ENCODE assay signal across 1 cellular context in the genomic region with DNA sequence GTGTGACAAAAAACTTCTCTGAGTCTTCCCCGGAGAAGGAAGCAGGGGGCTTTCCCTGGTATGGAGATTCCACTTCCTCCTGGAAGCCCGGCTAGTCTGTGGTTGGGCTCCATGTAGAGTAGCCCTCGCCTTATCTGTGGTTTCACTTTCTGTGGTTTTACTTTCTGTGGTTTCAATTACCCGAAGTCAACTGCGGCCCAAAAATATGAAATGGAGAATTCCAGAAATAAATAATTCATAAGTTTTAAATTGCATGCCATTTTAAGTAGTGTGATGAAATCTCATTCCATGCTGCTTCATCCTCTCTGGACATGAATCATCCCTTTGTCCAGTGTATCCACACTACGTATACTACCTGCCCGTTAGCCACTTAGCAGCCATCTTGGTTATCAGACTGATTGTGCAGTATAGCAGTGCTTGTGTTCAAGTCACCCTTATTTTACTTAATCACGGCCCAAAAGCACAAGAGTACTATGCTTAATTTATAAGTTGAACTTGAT.
TF ChIP-seq lines count a peak whose summit lies in the region.

No MANE protein-coding gene starts in this region.

TF ChIP-seq in K562, 482 proteins besides CTCF, POLR2A, EP300 and RAD21 (continued from another document and continues in another):
- TF ChIP-seq HOMEZ (CRISPR knock-in tag; IDR thresholded peaks at IDR 0.05) (no peak), MCM2 (IDR thresholded peaks at IDR 0.05; ENCODE audit: low read depth) (no peak), ZNF316 (IDR thresholded peaks at IDR 0.05) (no peak), MAFG (tag; conservative IDR thresholded peaks at IDR 0.05) (0 out of 2 replicates have a peak, but pooled peaks have one; percentile 17), KLF13 (tag; IDR thresholded peaks at IDR 0.05; ENCODE audit: borderline replicate concordance, low read depth) (no peak), STAT5A (IDR thresholded peaks at IDR 0.05; ENCODE audit: borderline replicate concordance, low read length) (no peak), TCFL5 (CRISPR knock-in tag; conservative IDR thresholded peaks at IDR 0.05) (0 out of 2 replicates have a peak, but pooled peaks have one; percentile 41), ZNF766 (CRISPR knock-in tag; conservative IDR thresholded peaks at IDR 0.05) (peak; percentile 88; the same call in 1 of the 2 replicates), PHF21A (IDR thresholded peaks at IDR 0.05; ENCODE audit: borderline replicate concordance, low read depth) (no peak), SUPT5H (IDR thresholded peaks at IDR 0.05) (no peak), CXXC5 (CRISPR knock-in tag; IDR thresholded peaks at IDR 0.05) (peak; percentile 48; the same call in 1 of the 2 replicates), ZNF76 (CRISPR knock-in tag; IDR thresholded peaks at IDR 0.05; ENCODE audit: borderline replicate concordance) (peak; percentile 86), MED1 (CRISPR knock-in tag; IDR thresholded peaks at IDR 0.05; ENCODE audit: borderline replicate concordance) (no peak), CHD7 (IDR thresholded peaks at IDR 0.05; ENCODE audit: low read depth, low read length) (no peak), TBP (optimal IDR thresholded peaks at IDR 0.05; ENCODE audit: low read depth, low read length) (no peak), RCOR1 (IDR thresholded peaks at IDR 0.05; ENCODE audit: borderline replicate concordance in 1 of 2, low read depth in 2 of 2, low read length in 2 of 2) (no peak), ZBTB40 (IDR thresholded peaks at IDR 0.05) (no peak), ZBTB40 (CRISPR knock-in tag; IDR thresholded peaks at IDR 0.05) (no peak), SNIP1 (IDR thresholded peaks at IDR 0.05; ENCODE audit: low read depth) (no peak), MTA2 (IDR thresholded peaks at IDR 0.05; ENCODE audit: low read depth) (no peak), SRSF9 (IDR thresholded peaks at IDR 0.05; ENCODE audit: borderline replicate concordance, low read depth, low read length) (no peak), ZNF124 (CRISPR knock-in tag; IDR thresholded peaks at IDR 0.05) (no peak), CREBBP (IDR thresholded peaks at IDR 0.05; ENCODE audit: low read depth, low read length) (no peak), MAZ (CRISPR knock-in tag; conservative IDR thresholded peaks at IDR 0.05 in 1 of 2, IDR thresholded peaks at IDR 0.05 in 1 of 2) (peak in 1 of 2 experiments; percentile 92; a peak in 2 of 4 replicates), ZNF584 (CRISPR knock-in tag; IDR thresholded peaks at IDR 0.05; ENCODE audit: low read depth) (peak; percentile 83; the same call in 1 of the 2 replicates), HOXB6 (CRISPR knock-in tag; IDR thresholded peaks at IDR 0.05; ENCODE audit: borderline replicate concordance) (no peak), ZNF79 (CRISPR knock-in tag; IDR thresholded peaks at IDR 0.05; ENCODE audit: low read depth) (peak; percentile 89), NR2F6 (CRISPR knock-in tag; IDR thresholded peaks at IDR 0.05) (no peak), SMARCA4 (IDR thresholded peaks at IDR 0.05) (no peak; the same call in 1 of the 2 replicates), PURB (CRISPR knock-in tag; IDR thresholded peaks at IDR 0.05; ENCODE audit: low read depth) (no peak)
- TF ChIP-seq, protein P1, sequence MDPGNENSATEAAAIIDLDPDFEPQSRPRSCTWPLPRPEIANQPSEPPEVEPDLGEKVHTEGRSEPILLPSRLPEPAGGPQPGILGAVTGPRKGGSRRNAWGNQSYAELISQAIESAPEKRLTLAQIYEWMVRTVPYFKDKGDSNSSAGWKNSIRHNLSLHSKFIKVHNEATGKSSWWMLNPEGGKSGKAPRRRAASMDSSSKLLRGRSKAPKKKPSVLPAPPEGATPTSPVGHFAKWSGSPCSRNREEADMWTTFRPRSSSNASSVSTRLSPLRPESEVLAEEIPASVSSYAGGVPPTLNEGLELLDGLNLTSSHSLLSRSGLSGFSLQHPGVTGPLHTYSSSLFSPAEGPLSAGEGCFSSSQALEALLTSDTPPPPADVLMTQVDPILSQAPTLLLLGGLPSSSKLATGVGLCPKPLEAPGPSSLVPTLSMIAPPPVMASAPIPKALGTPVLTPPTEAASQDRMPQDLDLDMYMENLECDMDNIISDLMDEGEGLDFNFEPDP (CRISPR knock-in tag; IDR thresholded peaks at IDR 0.05) = 0 out of 2 replicates have a peak, but pooled peaks have one; percentile 48
- TF ChIP-seq, protein P2, sequence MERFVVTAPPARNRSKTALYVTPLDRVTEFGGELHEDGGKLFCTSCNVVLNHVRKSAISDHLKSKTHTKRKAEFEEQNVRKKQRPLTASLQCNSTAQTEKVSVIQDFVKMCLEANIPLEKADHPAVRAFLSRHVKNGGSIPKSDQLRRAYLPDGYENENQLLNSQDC (CRISPR knock-in tag; IDR thresholded peaks at IDR 0.05) = no peak
- TF ChIP-seq, protein P3, sequence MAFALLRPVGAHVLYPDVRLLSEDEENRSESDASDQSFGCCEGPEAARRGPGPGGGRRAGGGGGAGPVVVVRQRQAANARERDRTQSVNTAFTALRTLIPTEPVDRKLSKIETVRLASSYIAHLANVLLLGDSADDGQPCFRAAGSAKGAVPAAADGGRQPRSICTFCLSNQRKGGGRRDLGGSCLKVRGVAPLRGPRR (CRISPR knock-in tag; IDR thresholded peaks at IDR 0.05) = no peak
